Comparison of ENCODE assay signal across 9 cellular contexts in genomic region chr1:156749429-156750118, GRCh38. TPM values are rescaled to one million over a fixed set of nuclear protein-coding genes. Genes with fewer than 3 reads are reported as not detected.
DNase-seq lines count a peak whose midpoint lies in the region; ATAC-seq, FAIRE-seq and TF ChIP-seq lines count a peak whose summit lies in the region.
"Had no signal": no experiment of that assay in that cellular context is flagged by ENCODE, and none has a peak within 500 bp of the region (broad histone marks: within the 10 kb centered on the region; RNA-seq: fewer than 3 reads in every experiment).

No MANE protein-coding gene starts in this region.

- H4K91ac ChIP-seq in mesenchymal stem cell (ENCODE audit: low read length) = peak overlapping the region; percentile 87

- H3K14ac ChIP-seq in mesenchymal stem cell (ENCODE audit: low read length in 2 of 2) = peak overlapping the region; percentile 27 to 59

- no peak for TF ChIP-seq CTCF in A549 (IDR thresholded peaks at IDR 0.05)
- TF ChIP-seq CTCF in HL-60 (IDR thresholded peaks at IDR 0.05; ENCODE audit: insufficient read depth, low read length) = no peak
- TF ChIP-seq CTCF in K562 (IDR thresholded peaks at IDR 0.05 in 2 of 3, conservative IDR thresholded peaks at IDR 0.05 in 1 of 3; ENCODE audit: insufficient read depth in 2 of 3, low read depth in 1 of 3, low read length in 3 of 3) = no peak

- BruUV-seq in K562 (replicated peaks; lab: Mats Ljungman, UMichigan) = no TSS peak

- FAIRE-seq in A549 (lab: Jason Lieb, UNC) (no peak), K562 (lab: Jason Lieb, UNC) (peak; percentile 81)
- FAIRE-seq: islet of Langerhans had no signal

- peak overlapping the region; percentile 86 for H2BK15ac ChIP-seq in mesenchymal stem cell (ENCODE audit: low read depth, poor library complexity, severe bottlenecking)

- H3K4me2 ChIP-seq in A549 (peak overlapping the region; percentile 92), K562 (ENCODE audit: insufficient read depth, low read length) (peak overlapping the region; percentile 97), mesenchymal stem cell (ENCODE audit: low read length, poor library complexity, severe bottlenecking) (peak overlapping the region; percentile 90)

- H3K4me1 ChIP-seq in A549 (peaks cover 50% of the 10 kb centered on the region), K562 (replicated peaks in 1 of 2; ENCODE audit: control insufficient read depth in 2 of 2, insufficient read depth in 2 of 2, low read length in 2 of 2) (peaks cover 34 to 39% of the 10 kb centered on the region in 2 experiments), mesenchymal stem cell (ENCODE audit: control insufficient read depth, insufficient read depth, low read depth, low read length) (peaks cover 45% of the 10 kb centered on the region)

- intact Hi-C loops in K562 (cut with micrococcal nuclease) = loop anchor here (2.0 kb wide), 1 partner anchor 17 kb away; the partner anchor contains the start of gene PRCC

- in situ Hi-C loops in K562 (cut with MboI) = loop anchor here (25.0 kb wide), 1 partner anchor 1437 kb away; the partner anchor contains the start of genes FDPS, PKLR and RUSC1

- peaks cover 47% of the 10 kb centered on the region for H3K36me3 ChIP-seq in K562 (ENCODE audit: control insufficient read depth, insufficient read depth, low read length)
- H3K36me3 ChIP-seq in mesenchymal stem cell (ENCODE audit: control insufficient read depth in 1 of 2, insufficient read depth in 2 of 2, low read depth in 1 of 2, low read length in 2 of 2) = peaks cover 12 to 18% of the 10 kb centered on the region in 2 experiments

- H3K79me1 ChIP-seq in mesenchymal stem cell (replicated peaks; ENCODE audit: low read length, poor library complexity, severe bottlenecking) = peaks cover 5% of the 10 kb centered on the region

- H2AFZ ChIP-seq in K562 (ENCODE audit: low read depth, low read length) (no peak overlapping the region), mesenchymal stem cell (ENCODE audit: low read depth, low read length) (no peak overlapping the region)

- peak overlapping the region; percentile 85 for H2BK120ac ChIP-seq in mesenchymal stem cell (ENCODE audit: low read depth, low read length)

- ATAC-seq in A549 (peak in 1 of 2 experiments; percentile 3; a peak in 2 of 6 replicates), K562 (peak; percentile 33), HG03571 (IDR thresholded peaks at IDR 0.05; ENCODE audit: unreplicated experiment) (no peak)

- H3K9me3 ChIP-seq in A549 = no peaks in the 10 kb centered on the region
- H3K9me3 ChIP-seq in K562 (replicated peaks; ENCODE audit: control insufficient read depth, insufficient read depth, low read depth, low read length) = no peaks in the 10 kb centered on the region
- no peaks in the 10 kb centered on the region for H3K9me3 ChIP-seq in mesenchymal stem cell (ENCODE audit: control insufficient read depth, low read length)

- H3K4ac ChIP-seq in mesenchymal stem cell (ENCODE audit: low read depth in 1 of 2, low read length in 2 of 2) = peak overlapping the region; percentile 83 to 96

- CTCF ChIA-PET in A549 (lab: Yijun Ruan, JAX) (interaction anchor here (1.1 to 5.4 kb wide), 4 partner anchors 23 to 142 kb away, joined by 3 to 36 read pairs (median 4); partner anchors contain the start of gene NTRK1), K562 (lab: Yijun Ruan, JAX; ENCODE audit: low intra/inter-chr PET ratio) (no interaction called here)

- H3K27ac ChIP-seq in A549 (peak overlapping the region; percentile 99 to 100), HL-60 (replicated peaks) (peak overlapping the region; percentile 99), K562 (ENCODE audit: extremely low read depth, low read depth, low read length) (peak overlapping the region; percentile 89), mesenchymal stem cell (ENCODE audit: low read length, poor library complexity, severe bottlenecking) (peak overlapping the region; percentile 90)

- H3K27me3 ChIP-seq in HL-60 (ENCODE audit: insufficient read depth, poor library complexity, severe bottlenecking) (no peaks in the 10 kb centered on the region), K562 (ENCODE audit: control insufficient read depth in 2 of 2, insufficient read depth in 2 of 2, low read length in 2 of 2) (no peaks in the 10 kb centered on the region), mesenchymal stem cell (ENCODE audit: control insufficient read depth in 1 of 2, insufficient read depth in 1 of 2, low read length in 2 of 2) (no peaks in the 10 kb centered on the region)

- H3K9me1 ChIP-seq in K562 (ENCODE audit: control insufficient read depth, insufficient read depth, low read length) = no peaks in the 10 kb centered on the region

- TF ChIP-seq EP300 in A549 (IDR thresholded peaks at IDR 0.05) (no peak), K562 (IDR thresholded peaks at IDR 0.05; ENCODE audit: low read length) (no peak; the same call in 1 of the 2 replicates)

- POLR2A ChIA-PET in A549 (lab: Yijun Ruan, JAX) (no interaction called here), K562 (lab: Yijun Ruan, JAX) (interaction anchor here (0.6 to 1.1 kb wide), 3 partner anchors 8 to 365 kb away, joined by 3 to 7 read pairs (median 4); partner anchors contain the start of gene MRPL24)

- peak overlapping the region; percentile 66 for H2BK5ac ChIP-seq in mesenchymal stem cell (ENCODE audit: low read depth, low read length, poor library complexity, severe bottlenecking)

- peak overlapping the region; percentile 92 for H3K4me3 ChIP-seq in A549
- peak overlapping the region; percentile 75 for H3K4me3 ChIP-seq in HL-60 (replicated peaks; ENCODE audit: insufficient read depth, low read length)
- peak overlapping the region; percentile 95 for H3K4me3 ChIP-seq in K562
- peak overlapping the region; percentile 12 to 90 for H3K4me3 ChIP-seq in mesenchymal stem cell (ENCODE audit: insufficient read depth in 1 of 2, low read depth in 1 of 2, low read length in 2 of 2)

- H3K9ac ChIP-seq in K562 (ENCODE audit: insufficient read depth in 1 of 2, low read depth in 2 of 2, low read length in 2 of 2) = peak overlapping the region; percentile 94 to 96
- H3K9ac ChIP-seq in mesenchymal stem cell (ENCODE audit: low read length) = peak overlapping the region; percentile 94

- peak overlapping the region; percentile 94 to 98 for H3K18ac ChIP-seq in mesenchymal stem cell (ENCODE audit: low read depth in 1 of 2, low read length in 2 of 2)

- H3K79me2 ChIP-seq in K562 (ENCODE audit: control insufficient read depth, insufficient read depth, low read length) = peaks cover 90% of the 10 kb centered on the region

- peak overlapping the region; percentile 87 to 99 for H2BK12ac ChIP-seq in mesenchymal stem cell (ENCODE audit: low read length in 2 of 2)

- peak overlapping the region; percentile 97 for H4K8ac ChIP-seq in mesenchymal stem cell (ENCODE audit: low read length)

- peaks cover 26% of the 10 kb centered on the region for H4K20me1 ChIP-seq in K562 (replicated peaks; ENCODE audit: control insufficient read depth, insufficient read depth, low read length)

- no peak for TF ChIP-seq RAD21 in A549 (conservative IDR thresholded peaks at IDR 0.05 in 1 of 2, IDR thresholded peaks at IDR 0.05 in 1 of 2)
- TF ChIP-seq RAD21 in K562 (CRISPR knock-in tag; conservative IDR thresholded peaks at IDR 0.05 in 1 of 2, IDR thresholded peaks at IDR 0.05 in 1 of 2) = no peak

- peak overlapping the region; percentile 99 for H2AK5ac ChIP-seq in mesenchymal stem cell (ENCODE audit: low read length, severe bottlenecking)

- DNase-seq in A549 (ENCODE audit: low read depth in 1 of 2, low spot score in 1 of 2) (peak in 1 of 2 experiments; percentile 21), HL-60 (ENCODE audit: low read depth in 1 of 2, low spot score in 1 of 2) (peak in 1 of 2 experiments; percentile 76), K562 (ENCODE audit: extremely low read depth in 1 of 4, low spot score in 3 of 4) (peak in 2 of 4 experiments; percentile 62 to 78), mesenchymal stem cell (no peak), DMS114 treated with DMSO at 0.1 percent for 48 hours (lab: John Stamatoyannopoulos, UW; ENCODE audit: unreplicated experiment) (no peak), amygdala (lab: John Stamatoyannopoulos, UW) (no peak), COLO829 (ENCODE audit: low spot score) (no peak)

- peak overlapping the region in 1 of 2 experiments; percentile 95 for H3K23ac ChIP-seq in mesenchymal stem cell (ENCODE audit: low read length in 2 of 2)

- TF ChIP-seq POLR2A in A549 (IDR thresholded peaks at IDR 0.05; ENCODE audit: low read length) (no peak), K562 (conservative IDR thresholded peaks at IDR 0.05) (0 out of 2 replicates have a peak, but pooled peaks have one; percentile 13)

- WGBS in A549 (ENCODE audit: missing lambda C conversion rate) = 5% methylated on average over 8 of the region's 8 CpGs
- WGBS in K562 (ENCODE audit: insufficient coverage, low coverage, missing lambda C conversion rate) = 0% methylated on average over 8 of the region's 8 CpGs
- 73% methylated on average over 7 of the region's 8 CpGs for WGBS in mesenchymal stem cell

RNA-seq across cellular contexts. Expression of gene HDGF, which starts 1.9 kb away (rescaled TPM):
- 271 and 299 TPM in 2 replicates for polyA plus RNA-seq in A549 (2011; rRNA removed)
- polyA plus RNA-seq in A549 (2012; cell fraction: cytosol; rRNA removed) = 178 and 186 TPM in 2 replicates
- 105 and 131 TPM in 2 replicates for polyA plus RNA-seq in A549 (2012; cell fraction: nucleus; rRNA removed)
- polyA plus RNA-seq in A549 (2017; fragmentation: RNase III; extraction: RNeasy Plus Mini Kit Qiagen cat#74134 plus additional on column Dnase treatment) = 404 to 428 TPM (median 419 TPM) in 3 replicates
- polyA minus RNA-seq in A549 (2011; rRNA and poly(A)+ RNA removed) = 169 and 184 TPM in 2 replicates
- total RNA-seq in K562 (2011; cell fraction: chromatin; rRNA removed; ENCODE audit: low replicate concordance) = 54.5 and 99.5 TPM in 2 replicates
- total RNA-seq in K562 (2011; cell fraction: nucleolus; rRNA removed) = 73.4 and 78.6 TPM in 2 replicates
- 87.7 and 114 TPM in 2 replicates for total RNA-seq in K562 (2011; cell fraction: nucleoplasm; rRNA removed)
- 470 and 501 TPM in 2 replicates for total RNA-seq in K562 (2014; rRNA removed)
- 400 and 403 TPM in 2 replicates for total RNA-seq in K562 (2014; rRNA removed; fragmentation: Illumina TruSeq; extraction: Trizol)
- 392 and 404 TPM in 2 replicates for total RNA-seq in K562 (2015; rRNA removed; fragmentation: Illumina TruSeq; extraction: Trizol)
- total RNA-seq in K562 (2021) = 390 and 425 TPM in 2 replicates
- polyA plus RNA-seq in K562 (2011; rRNA removed) = 224 and 310 TPM in 2 replicates
- 174 and 175 TPM in 2 replicates for polyA plus RNA-seq in K562 (2011; cell fraction: cytosol; rRNA removed)
- 182 and 185 TPM in 2 replicates for polyA plus RNA-seq in K562 (2011; cell fraction: nucleus; rRNA removed)
- 190 and 267 TPM in 2 replicates for polyA plus RNA-seq in K562 (2012)
- polyA plus RNA-seq in K562 (2014; fragmentation: Illumina TruSeq; extraction: Trizol) = 507 and 601 TPM in 2 replicates
- 10 to 100 TPM; 38.8 to 41.8 TPM for polyA plus RNA-seq in K562 (2014; fragmentation: Nextera tagmentation; extraction: Ambion mirVana)
- 358 and 372 TPM in 2 replicates for polyA plus RNA-seq in K562 (2014; rRNA removed)
- polyA minus RNA-seq in K562 (2011; rRNA and poly(A)+ RNA removed) = 142 and 177 TPM in 2 replicates
- 120 and 140 TPM in 2 replicates for polyA minus RNA-seq in K562 (2011; cell fraction: cytosol; rRNA and poly(A)+ RNA removed)
- 33.7 and 57.2 TPM in 2 replicates for polyA minus RNA-seq in K562 (2011; cell fraction: nucleus; rRNA and poly(A)+ RNA removed)
- polyA plus RNA-seq in mesenchymal stem cell (2013, experiment 1 of 2) = 156 TPM
- polyA plus RNA-seq in mesenchymal stem cell (2013, experiment 2 of 2) = 154 TPM

RNA-seq across cellular contexts. Expression of gene MRPL24, which starts 8.7 kb away (rescaled TPM):
- polyA plus RNA-seq in A549 (2011; rRNA removed) = 170 and 246 TPM in 2 replicates
- 174 and 183 TPM in 2 replicates for polyA plus RNA-seq in A549 (2012; cell fraction: cytosol; rRNA removed)
- 74.5 and 122 TPM in 2 replicates for polyA plus RNA-seq in A549 (2012; cell fraction: nucleus; rRNA removed)
- 195 to 207 TPM (median 198 TPM) in 3 replicates for polyA plus RNA-seq in A549 (2017; fragmentation: RNase III; extraction: RNeasy Plus Mini Kit Qiagen cat#74134 plus additional on column Dnase treatment)
- 53.9 and 86.1 TPM in 2 replicates for polyA minus RNA-seq in A549 (2011; rRNA and poly(A)+ RNA removed)
- 8.3 and 22.8 TPM in 2 replicates for total RNA-seq in K562 (2011; cell fraction: chromatin; rRNA removed; ENCODE audit: low replicate concordance)
- 18.7 and 20.3 TPM in 2 replicates for total RNA-seq in K562 (2011; cell fraction: nucleolus; rRNA removed)
- 15.8 and 16.2 TPM in 2 replicates for total RNA-seq in K562 (2011; cell fraction: nucleoplasm; rRNA removed)
- total RNA-seq in K562 (2014; rRNA removed) = 103 and 134 TPM in 2 replicates
- total RNA-seq in K562 (2014; rRNA removed; fragmentation: Illumina TruSeq; extraction: Trizol) = 91.6 and 91.8 TPM in 2 replicates
- 105 and 113 TPM in 2 replicates for total RNA-seq in K562 (2015; rRNA removed; fragmentation: Illumina TruSeq; extraction: Trizol)
- total RNA-seq in K562 (2021) = 74.0 and 74.3 TPM in 2 replicates
- 97.5 and 101 TPM in 2 replicates for polyA plus RNA-seq in K562 (2011; rRNA removed)
- polyA plus RNA-seq in K562 (2011; cell fraction: cytosol; rRNA removed) = 66.6 and 77.0 TPM in 2 replicates
- 59.6 and 61.8 TPM in 2 replicates for polyA plus RNA-seq in K562 (2011; cell fraction: nucleus; rRNA removed)
- polyA plus RNA-seq in K562 (2012) = 90.5 and 117 TPM in 2 replicates
- polyA plus RNA-seq in K562 (2014; fragmentation: Illumina TruSeq; extraction: Trizol) = 153 and 163 TPM in 2 replicates
- polyA plus RNA-seq in K562 (2014; fragmentation: Nextera tagmentation; extraction: Ambion mirVana) = 100 to 1,000 TPM; 206 to 267 TPM
- 115 and 141 TPM in 2 replicates for polyA plus RNA-seq in K562 (2014; rRNA removed)
- 43.9 and 56.9 TPM in 2 replicates for polyA minus RNA-seq in K562 (2011; rRNA and poly(A)+ RNA removed)
- 23.8 and 27.5 TPM in 2 replicates for polyA minus RNA-seq in K562 (2011; cell fraction: cytosol; rRNA and poly(A)+ RNA removed)
- 9.4 and 12.0 TPM in 2 replicates for polyA minus RNA-seq in K562 (2011; cell fraction: nucleus; rRNA and poly(A)+ RNA removed)
- polyA plus RNA-seq in mesenchymal stem cell (2013, experiment 1 of 2) = 65.7 TPM
- polyA plus RNA-seq in mesenchymal stem cell (2013, experiment 2 of 2) = 64.7 TPM

RNA-seq across cellular contexts. Expression of gene PRCC, which starts 17.8 kb away (rescaled TPM):
- 52.0 and 65.3 TPM in 2 replicates for polyA plus RNA-seq in A549 (2011; rRNA removed)
- 54.9 and 62.9 TPM in 2 replicates for polyA plus RNA-seq in A549 (2012; cell fraction: cytosol; rRNA removed)
- polyA plus RNA-seq in A549 (2012; cell fraction: nucleus; rRNA removed) = 39.8 and 50.8 TPM in 2 replicates
- polyA plus RNA-seq in A549 (2017; fragmentation: RNase III; extraction: RNeasy Plus Mini Kit Qiagen cat#74134 plus additional on column Dnase treatment) = 42.8 to 45.5 TPM (median 44.5 TPM) in 3 replicates
- 98.3 and 148 TPM in 2 replicates for polyA minus RNA-seq in A549 (2011; rRNA and poly(A)+ RNA removed)
- total RNA-seq in K562 (2011; cell fraction: chromatin; rRNA removed; ENCODE audit: low replicate concordance) = 111 and 116 TPM in 2 replicates
- 71.5 and 89.1 TPM in 2 replicates for total RNA-seq in K562 (2011; cell fraction: nucleolus; rRNA removed)
- total RNA-seq in K562 (2011; cell fraction: nucleoplasm; rRNA removed) = 86.8 and 90.6 TPM in 2 replicates
- total RNA-seq in K562 (2014; rRNA removed) = 51.0 and 86.2 TPM in 2 replicates
- total RNA-seq in K562 (2014; rRNA removed; fragmentation: Illumina TruSeq; extraction: Trizol) = 32.1 and 35.1 TPM in 2 replicates
- 35.8 and 41.1 TPM in 2 replicates for total RNA-seq in K562 (2015; rRNA removed; fragmentation: Illumina TruSeq; extraction: Trizol)
- 85.3 and 89.5 TPM in 2 replicates for total RNA-seq in K562 (2021)
- polyA plus RNA-seq in K562 (2011; rRNA removed) = 38.8 and 70.2 TPM in 2 replicates
- 75.7 and 85.5 TPM in 2 replicates for polyA plus RNA-seq in K562 (2011; cell fraction: cytosol; rRNA removed)
- 64.3 and 89.5 TPM in 2 replicates for polyA plus RNA-seq in K562 (2011; cell fraction: nucleus; rRNA removed)
- 58.6 and 81.0 TPM in 2 replicates for polyA plus RNA-seq in K562 (2012)
- polyA plus RNA-seq in K562 (2014; fragmentation: Illumina TruSeq; extraction: Trizol) = 133 and 201 TPM in 2 replicates
- polyA plus RNA-seq in K562 (2014; fragmentation: Nextera tagmentation; extraction: Ambion mirVana) = 10 to 100 TPM; 23.9 to 25.5 TPM
- polyA plus RNA-seq in K562 (2014; rRNA removed) = 53.6 and 68.0 TPM in 2 replicates
- 66.4 and 76.9 TPM in 2 replicates for polyA minus RNA-seq in K562 (2011; rRNA and poly(A)+ RNA removed)
- 41.1 and 58.4 TPM in 2 replicates for polyA minus RNA-seq in K562 (2011; cell fraction: cytosol; rRNA and poly(A)+ RNA removed)
- 21.8 and 33.0 TPM in 2 replicates for polyA minus RNA-seq in K562 (2011; cell fraction: nucleus; rRNA and poly(A)+ RNA removed)
- 74.5 TPM for polyA plus RNA-seq in mesenchymal stem cell (2013, experiment 1 of 2)
- polyA plus RNA-seq in mesenchymal stem cell (2013, experiment 2 of 2) = 72.5 TPM

RNA-seq across cellular contexts. Expression of gene ISG20L2, which starts 21.0 kb away (rescaled TPM):
- polyA plus RNA-seq in A549 (2011; rRNA removed) (42.5 and 55.7 TPM in 2 replicates), A549 (2017; fragmentation: RNase III; extraction: RNeasy Plus Mini Kit Qiagen cat#74134 plus additional on column Dnase treatment) (27.6 to 31.4 TPM (median 29.6 TPM) in 3 replicates), K562 (2011; rRNA removed) (59.5 and 63.8 TPM in 2 replicates), K562 (2014; fragmentation: Illumina TruSeq; extraction: Trizol) (100 and 130 TPM in 2 replicates), K562 (2014; fragmentation: Nextera tagmentation; extraction: Ambion mirVana) (10 to 100 TPM; 21.3 to 50.3 TPM), K562 (2014; rRNA removed) (41.5 and 50.9 TPM in 2 replicates)
- polyA plus RNA-seq in A549 (2012; cell fraction: cytosol; rRNA removed) = 29.2 and 35.7 TPM in 2 replicates
- 12.5 and 17.9 TPM in 2 replicates for polyA plus RNA-seq in A549 (2012; cell fraction: nucleus; rRNA removed)
- 44.0 and 56.0 TPM in 2 replicates for polyA minus RNA-seq in A549 (2011; rRNA and poly(A)+ RNA removed)
- 62.5 and 90.4 TPM in 2 replicates for total RNA-seq in K562 (2011; cell fraction: chromatin; rRNA removed; ENCODE audit: low replicate concordance)
- total RNA-seq in K562 (2011; cell fraction: nucleolus; rRNA removed) = 49.1 and 64.9 TPM in 2 replicates
- 55.7 and 64.4 TPM in 2 replicates for total RNA-seq in K562 (2011; cell fraction: nucleoplasm; rRNA removed)
- total RNA-seq in K562 (2014; rRNA removed) (34.3 and 40.7 TPM in 2 replicates), K562 (2014; rRNA removed; fragmentation: Illumina TruSeq; extraction: Trizol) (57.7 and 59.6 TPM in 2 replicates), K562 (2015; rRNA removed; fragmentation: Illumina TruSeq; extraction: Trizol) (52.6 and 53.3 TPM in 2 replicates), K562 (2021) (46.3 and 50.3 TPM in 2 replicates)
- 60.2 and 77.5 TPM in 2 replicates for polyA plus RNA-seq in K562 (2011; cell fraction: cytosol; rRNA removed)
- 23.1 and 28.0 TPM in 2 replicates for polyA plus RNA-seq in K562 (2011; cell fraction: nucleus; rRNA removed)
- polyA plus RNA-seq in K562 (2012) = 45.7 and 45.9 TPM in 2 replicates
- 52.8 and 62.8 TPM in 2 replicates for polyA minus RNA-seq in K562 (2011; rRNA and poly(A)+ RNA removed)
- 23.6 and 28.9 TPM in 2 replicates for polyA minus RNA-seq in K562 (2011; cell fraction: cytosol; rRNA and poly(A)+ RNA removed)
- 21.1 and 35.4 TPM in 2 replicates for polyA minus RNA-seq in K562 (2011; cell fraction: nucleus; rRNA and poly(A)+ RNA removed)
- polyA plus RNA-seq in mesenchymal stem cell (2013, experiment 1 of 2) = 26.8 TPM
- polyA plus RNA-seq in mesenchymal stem cell (2013, experiment 2 of 2) = 25.1 TPM

RNA-seq across cellular contexts. Expression of gene METTL25B, which starts 21.3 kb away (rescaled TPM):
- polyA plus RNA-seq in A549 (2011; rRNA removed) (18.5 and 22.1 TPM in 2 replicates), A549 (2017; fragmentation: RNase III; extraction: RNeasy Plus Mini Kit Qiagen cat#74134 plus additional on column Dnase treatment) (15.7 to 21.7 TPM (median 16.7 TPM) in 3 replicates), K562 (2011; rRNA removed) (37.1 and 46.1 TPM in 2 replicates), K562 (2014; fragmentation: Illumina TruSeq; extraction: Trizol) (33.9 and 37.7 TPM in 2 replicates), K562 (2014; fragmentation: Nextera tagmentation; extraction: Ambion mirVana) (10 to 100 TPM in 1 of 2 experiments, 1 to 10 TPM in 1; 7.7 to 13.2 TPM), K562 (2014; rRNA removed) (41.8 and 57.4 TPM in 2 replicates)
- 19.4 and 21.3 TPM in 2 replicates for polyA plus RNA-seq in A549 (2012; cell fraction: cytosol; rRNA removed)
- polyA plus RNA-seq in A549 (2012; cell fraction: nucleus; rRNA removed) = 34.1 and 34.8 TPM in 2 replicates
- 19.6 and 21.6 TPM in 2 replicates for polyA minus RNA-seq in A549 (2011; rRNA and poly(A)+ RNA removed)
- 50.1 and 117 TPM in 2 replicates for total RNA-seq in K562 (2011; cell fraction: chromatin; rRNA removed; ENCODE audit: low replicate concordance)
- total RNA-seq in K562 (2011; cell fraction: nucleolus; rRNA removed) = 103 and 114 TPM in 2 replicates
- 74.6 and 83.1 TPM in 2 replicates for total RNA-seq in K562 (2011; cell fraction: nucleoplasm; rRNA removed)
- total RNA-seq in K562 (2014; rRNA removed) (33.1 and 39.1 TPM in 2 replicates), K562 (2014; rRNA removed; fragmentation: Illumina TruSeq; extraction: Trizol) (17.8 and 26.3 TPM in 2 replicates), K562 (2015; rRNA removed; fragmentation: Illumina TruSeq; extraction: Trizol) (27.0 and 30.3 TPM in 2 replicates), K562 (2021) (46.3 and 48.3 TPM in 2 replicates)
- polyA plus RNA-seq in K562 (2011; cell fraction: cytosol; rRNA removed) = 44.7 and 53.0 TPM in 2 replicates
- polyA plus RNA-seq in K562 (2011; cell fraction: nucleus; rRNA removed) = 79.3 and 98.8 TPM in 2 replicates
- polyA plus RNA-seq in K562 (2012) = 34.9 and 66.4 TPM in 2 replicates
- 17.4 and 21.8 TPM in 2 replicates for polyA minus RNA-seq in K562 (2011; rRNA and poly(A)+ RNA removed)
- 20.6 and 27.1 TPM in 2 replicates for polyA minus RNA-seq in K562 (2011; cell fraction: cytosol; rRNA and poly(A)+ RNA removed)
- polyA minus RNA-seq in K562 (2011; cell fraction: nucleus; rRNA and poly(A)+ RNA removed) = 25.0 and 34.1 TPM in 2 replicates
- 12.1 TPM for polyA plus RNA-seq in mesenchymal stem cell (2013, experiment 1 of 2)
- 11.3 TPM for polyA plus RNA-seq in mesenchymal stem cell (2013, experiment 2 of 2)

Comparison
In these comparisons a context has a peak if more than half of its experiments do, and no peak if none do; other contexts are left out.
1. Of the 35 proteins assayed by ChIP-seq in both K562 and A549: peak only in K562: MAX and POLR2A; only in A549: none; in both: none; in neither: 33.